Comparison of ENCODE assay signal across 39 cellular contexts in the genomic region with DNA sequence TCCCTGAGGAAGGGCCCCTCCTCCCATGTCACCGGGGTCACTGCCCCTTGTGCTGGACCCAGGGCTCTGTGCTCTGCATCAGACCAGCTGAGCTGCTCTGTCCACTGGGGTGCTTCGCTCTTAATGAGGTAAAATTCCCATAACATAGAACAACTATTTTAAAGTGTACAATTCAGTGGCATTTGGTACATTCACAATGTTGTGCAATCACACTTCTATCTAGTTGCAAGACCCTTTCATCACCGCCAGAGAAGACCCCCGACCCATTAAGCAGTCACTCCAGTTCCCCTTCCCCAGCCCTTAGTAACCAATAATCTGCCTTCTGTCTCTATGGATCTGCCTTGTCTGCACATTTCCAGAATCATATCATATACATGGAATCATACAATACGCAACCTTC.
"Had no signal": no experiment of that assay in that cellular context is flagged by ENCODE, and none has a peak within 500 bp of the region (broad histone marks: within the 10 kb centered on the region; RNA-seq: fewer than 3 reads in every experiment).

No MANE protein-coding gene starts in this region.

- H3K27me3 ChIP-seq: adrenal gland, breast epithelium, cardiac muscle cell, colonic mucosa, gastrocnemius medialis had no signal

- H3K4me3 ChIP-seq: adrenal gland, breast epithelium, cardiac muscle cell, colonic mucosa, dorsolateral prefrontal cortex, gastrocnemius medialis, heart left ventricle had no signal

- H3K9me3 ChIP-seq: adrenal gland, colonic mucosa, gastrocnemius medialis had no signal

- H3K27me3 Mint-ChIP-seq: activated B cell treated with CpG ODN at 0.5 μM for 24 hours; activated CD4-positive, alpha-beta memory T cell treated with anti-CD3 and anti-CD28 coated beads for 36 hours; activated CD4-positive, alpha-beta T cell treated with anti-CD3 and anti-CD28 coated beads, Interleukin-2, amount 10 ng/mL, durations not matched to agents 24 days and 14 days; activated CD8-positive, alpha-beta memory T cell treated with anti-CD3 and anti-CD28 coated beads, Interleukin-2, amount 10 ng/mL, durations not matched to agents 7 days and 5 days; activated naive CD4-positive, alpha-beta T cell treated with anti-CD3 and anti-CD28 coated beads, Interleukin-2, amount 50 U/mL, for 24 hours; activated naive CD8-positive, alpha-beta T cell treated with anti-CD3 and anti-CD28 coated beads, Interleukin-2, amount 50 U/mL, for 24 hours; dendritic cell treated with granulocyte-macrophage colony-stimulating factor and Interleukin-4, amounts not matched to agents 40 ng/mL and 50 ng/mL, for 4 days; T-helper 17 cell had no signal

- H3K27ac Mint-ChIP-seq: activated B cell treated with CpG ODN at 0.5 μM for 24 hours; activated CD4-positive, alpha-beta memory T cell treated with anti-CD3 and anti-CD28 coated beads for 36 hours; activated CD4-positive, alpha-beta T cell treated with anti-CD3 and anti-CD28 coated beads, Interleukin-2, amount 10 ng/mL, durations not matched to agents 24 days and 14 days; activated CD8-positive, alpha-beta memory T cell treated with anti-CD3 and anti-CD28 coated beads, Interleukin-2, amount 10 ng/mL, durations not matched to agents 7 days and 5 days; activated CD8-positive, alpha-beta T cell treated with anti-CD3 and anti-CD28 coated beads, Interleukin-2, amount 10 ng/mL, durations not matched to agents 7 days and 5 days; activated naive CD4-positive, alpha-beta T cell treated with anti-CD3 and anti-CD28 coated beads for 36 hours; activated naive CD4-positive, alpha-beta T cell treated with anti-CD3 and anti-CD28 coated beads, Interleukin-2, amount 50 U/mL, for 24 hours; activated naive CD8-positive, alpha-beta T cell treated with anti-CD3 and anti-CD28 coated beads for 36 hours; activated naive CD8-positive, alpha-beta T cell treated with anti-CD3 and anti-CD28 coated beads, Interleukin-2, amount 50 U/mL, for 24 hours; activated T-helper 1 cell treated with anti-CD3 and anti-CD28 coated beads, Interleukin-12 subunit alpha, Interleukin-12 subunit beta, Interleukin-2, Interleukin-4 antibody, amounts not matched to agents 30 ng/mL and 10 ng/mL and 1 ng/mL, durations not matched to agents 14 hours and 24 hours and 36 hours; activated T-helper 2 cell treated with anti-CD3 and anti-CD28 coated beads, Interferon-gamma antibody, Interleukin-2, Interleukin-4, amounts not matched to agents 10 μg/mL and 5 μg/mL and 100 μg/mL, durations not matched to agents 14 hours and 24 hours and 36 hours; brain; dendritic cell treated with granulocyte-macrophage colony-stimulating factor and Interleukin-4, amounts not matched to agents 40 ng/mL and 50 ng/mL, for 4 days; endodermal cell; T-helper 17 cell; T-helper 2 cell treated with Interferon-gamma antibody and Interleukin-4, amounts not matched to agents 5 μg/mL and 100 μg/mL, for 36 hours had no signal

- ATAC-seq: activated CD4-positive, CD25-positive, alpha-beta regulatory T cell treated with anti-CD3 and anti-CD28 coated beads, Interleukin-2, amount 50 U/mL, for 24 hours; activated CD8-positive, alpha-beta memory T cell treated with anti-CD3 and anti-CD28 coated beads, Interleukin-2, amount 10 ng/mL, durations not matched to agents 7 days and 5 days; activated CD8-positive, alpha-beta T cell treated with anti-CD3 and anti-CD28 coated beads, Interleukin-2, amount 10 ng/mL, durations not matched to agents 7 days and 5 days; activated naive CD8-positive, alpha-beta T cell treated with anti-CD3 and anti-CD28 coated beads, Interleukin-2, amount 50 U/mL, for 24 hours; esophagus mucosa; gastrocnemius medialis; heart left ventricle; T-helper 17 cell had no signal

- H3K36me3 Mint-ChIP-seq: activated CD4-positive, alpha-beta memory T cell treated with anti-CD3 and anti-CD28 coated beads for 36 hours; activated CD8-positive, alpha-beta memory T cell treated with anti-CD3 and anti-CD28 coated beads, Interleukin-2, amount 10 ng/mL, durations not matched to agents 7 days and 5 days; activated naive CD4-positive, alpha-beta T cell treated with anti-CD3 and anti-CD28 coated beads, Interleukin-2, amount 50 U/mL, for 24 hours; activated naive CD8-positive, alpha-beta T cell treated with anti-CD3 and anti-CD28 coated beads for 36 hours; brain had no signal

- H3K36me3 ChIP-seq: adrenal gland, breast epithelium, cardiac muscle cell, colonic mucosa, gastrocnemius medialis, heart left ventricle, WERI-Rb-1 had no signal

- H3K4me1 ChIP-seq: adrenal gland, breast epithelium, colonic mucosa, gastrocnemius medialis, heart left ventricle had no signal

- H3K27ac ChIP-seq: adrenal gland, breast epithelium, cardiac muscle cell, colonic mucosa, dorsolateral prefrontal cortex, gastrocnemius medialis, heart left ventricle, WERI-Rb-1 had no signal

- H3K9me3 Mint-ChIP-seq: activated naive CD4-positive, alpha-beta T cell treated with anti-CD3 and anti-CD28 coated beads, Interleukin-2, amount 50 U/mL, for 24 hours; activated T-helper 1 cell treated with anti-CD3 and anti-CD28 coated beads, Interleukin-12 subunit alpha, Interleukin-12 subunit beta, Interleukin-2, Interleukin-4 antibody, amounts not matched to agents 30 ng/mL and 10 ng/mL and 1 ng/mL, durations not matched to agents 14 hours and 24 hours and 36 hours had no signal

- H3K4me1 Mint-ChIP-seq: activated B cell treated with CpG ODN at 0.5 μM for 24 hours; activated CD4-positive, alpha-beta T cell treated with anti-CD3 and anti-CD28 coated beads, Interleukin-2, amount 10 ng/mL, durations not matched to agents 24 days and 14 days; activated CD8-positive, alpha-beta memory T cell treated with anti-CD3 and anti-CD28 coated beads, Interleukin-2, amount 10 ng/mL, durations not matched to agents 7 days and 5 days; activated naive CD4-positive, alpha-beta T cell treated with anti-CD3 and anti-CD28 coated beads, Interleukin-2, amount 50 U/mL, for 24 hours; activated naive CD8-positive, alpha-beta T cell treated with anti-CD3 and anti-CD28 coated beads for 36 hours; activated naive CD8-positive, alpha-beta T cell treated with anti-CD3 and anti-CD28 coated beads, Interleukin-2, amount 50 U/mL, for 24 hours; T-helper 17 cell had no signal

- H3K4me3 Mint-ChIP-seq: activated B cell treated with CpG ODN at 0.5 μM for 24 hours; activated CD4-positive, alpha-beta memory T cell treated with anti-CD3 and anti-CD28 coated beads for 36 hours; activated CD4-positive, alpha-beta T cell treated with anti-CD3 and anti-CD28 coated beads, Interleukin-2, amount 10 ng/mL, durations not matched to agents 24 days and 14 days; activated CD8-positive, alpha-beta memory T cell treated with anti-CD3 and anti-CD28 coated beads, Interleukin-2, amount 10 ng/mL, durations not matched to agents 7 days and 5 days; activated CD8-positive, alpha-beta T cell treated with anti-CD3 and anti-CD28 coated beads, Interleukin-2, amount 10 ng/mL, durations not matched to agents 7 days and 5 days; activated naive CD4-positive, alpha-beta T cell treated with anti-CD3 and anti-CD28 coated beads for 36 hours; activated naive CD4-positive, alpha-beta T cell treated with anti-CD3 and anti-CD28 coated beads, Interleukin-2, amount 50 U/mL, for 24 hours; activated naive CD8-positive, alpha-beta T cell treated with anti-CD3 and anti-CD28 coated beads for 36 hours; activated naive CD8-positive, alpha-beta T cell treated with anti-CD3 and anti-CD28 coated beads, Interleukin-2, amount 50 U/mL, for 24 hours; activated T-helper 1 cell treated with anti-CD3 and anti-CD28 coated beads, Interleukin-12 subunit alpha, Interleukin-12 subunit beta, Interleukin-2, Interleukin-4 antibody, amounts not matched to agents 30 ng/mL and 10 ng/mL and 1 ng/mL, durations not matched to agents 14 hours and 24 hours and 36 hours; brain; dendritic cell treated with granulocyte-macrophage colony-stimulating factor and Interleukin-4, amounts not matched to agents 40 ng/mL and 50 ng/mL, for 4 days; endodermal cell; T-helper 17 cell; T-helper 2 cell treated with Interferon-gamma antibody and Interleukin-4, amounts not matched to agents 5 μg/mL and 100 μg/mL, for 36 hours had no signal

- DNase-seq: activated B cell treated with CpG ODN at 0.5 μM for 24 hours; activated CD4-positive, alpha-beta memory T cell treated with anti-CD3 and anti-CD28 coated beads for 36 hours; activated CD4-positive, alpha-beta T cell treated with anti-CD3 and anti-CD28 coated beads, Interleukin-2, amount 10 ng/mL, durations not matched to agents 24 days and 14 days; activated CD8-positive, alpha-beta memory T cell treated with anti-CD3 and anti-CD28 coated beads, Interleukin-2, amount 10 ng/mL, durations not matched to agents 7 days and 5 days; activated CD8-positive, alpha-beta memory T cell treated with anti-CD3 and anti-CD28 coated beads, Interleukin-2, amount 50 U/mL, for 4 hours; activated CD8-positive, alpha-beta T cell treated with anti-CD3 and anti-CD28 coated beads, Interleukin-2, amount 10 ng/mL, durations not matched to agents 7 days and 5 days; activated effector memory CD4-positive, alpha-beta T cell treated with anti-CD3 and anti-CD28 coated beads, Interleukin-2, amount 50 U/mL, for 16 hours; activated naive CD4-positive, alpha-beta T cell treated with anti-CD3 and anti-CD28 coated beads for 36 hours; activated naive CD8-positive, alpha-beta T cell treated with anti-CD3 and anti-CD28 coated beads for 36 hours; activated naive CD8-positive, alpha-beta T cell treated with anti-CD3 and anti-CD28 coated beads, Interleukin-2, amount 50 U/mL, for 24 hours; activated T-cell treated with anti-CD3 and anti-CD28 coated beads, Interleukin-2, amount 50 U/mL, for 1 hour; activated T-cell treated with anti-CD3 and anti-CD28 coated beads, Interleukin-2, amount 50 U/mL, for 48 hours; adrenal gland; amygdala; aorta; central memory CD4-positive, alpha-beta T cell; cerebellar nuclear complex; colonic mucosa; dorsolateral prefrontal cortex; effector memory CD4-positive, alpha-beta T cell; endodermal cell; foreskin fibroblast; gastrocnemius medialis; glutamatergic neuron; heart left ventricle; T-helper 1 cell; T-helper 17 cell; T1000 had no signal
